In genomic region chr12:109896188-109896587, GRCh38 we compare ENCODE assay signal across 3 cellular contexts.
TF ChIP-seq lines count a peak whose summit lies in the region.

No MANE protein-coding gene starts in this region.

TF ChIP-seq in A549, 52 proteins besides CTCF, POLR2A, EP300 and RAD21:
- TF ChIP-seq FOSL2 (IDR thresholded peaks at IDR 0.05) = no peak
- no peak for TF ChIP-seq FOSL2 (CRISPR knock-in tag; IDR thresholded peaks at IDR 0.05)
- TF ChIP-seq MAZ (IDR thresholded peaks at IDR 0.05; ENCODE audit: borderline replicate concordance, low read depth, low read length) = no peak
- peak; percentile 61 for TF ChIP-seq ZFP36 (IDR thresholded peaks at IDR 0.05; ENCODE audit: borderline replicate concordance, partially characterized antibody)
TF ChIP-seq in A549: peak in this region for 1.

TF ChIP-seq in HEK293, 187 proteins besides CTCF, POLR2A, EP300 and RAD21:
- TF ChIP-seq HOXD13 (CRISPR knock-in tag; IDR thresholded peaks at IDR 0.05; ENCODE audit: borderline replicate concordance) (no peak), TSHZ1 (tag by site-specific recombination; IDR thresholded peaks at IDR 0.05; ENCODE audit: borderline replicate concordance) (no peak), ZNF768 (tag by site-specific recombination; IDR thresholded peaks at IDR 0.05) (0 out of 2 replicates have a peak, but pooled peaks have one; percentile 53), ZNF248 (tag by site-specific recombination; IDR thresholded peaks at IDR 0.05) (no peak), ZNF664 (tag by site-specific recombination; IDR thresholded peaks at IDR 0.05) (peak; percentile 42; the same call in 1 of the 2 replicates), RBAK (tag by site-specific recombination; IDR thresholded peaks at IDR 0.05) (no peak), ZNF76 (tag by site-specific recombination; IDR thresholded peaks at IDR 0.05; ENCODE audit: borderline replicate concordance, low read depth) (no peak)
- TF ChIP-seq, protein P1, sequence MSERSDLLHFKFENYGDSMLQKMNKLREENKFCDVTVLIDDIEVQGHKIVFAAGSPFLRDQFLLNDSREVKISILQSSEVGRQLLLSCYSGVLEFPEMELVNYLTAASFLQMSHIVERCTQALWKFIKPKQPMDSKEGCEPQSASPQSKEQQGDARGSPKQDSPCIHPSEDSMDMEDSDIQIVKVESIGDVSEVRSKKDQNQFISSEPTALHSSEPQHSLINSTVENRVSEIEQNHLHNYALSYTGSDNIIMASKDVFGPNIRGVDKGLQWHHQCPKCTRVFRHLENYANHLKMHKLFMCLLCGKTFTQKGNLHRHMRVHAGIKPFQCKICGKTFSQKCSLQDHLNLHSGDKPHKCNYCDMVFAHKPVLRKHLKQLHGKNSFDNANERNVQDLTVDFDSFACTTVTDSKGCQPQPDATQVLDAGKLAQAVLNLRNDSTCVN (tag by site-specific recombination; optimal IDR thresholded peaks at IDR 0.05) = no peak

TF ChIP-seq in H1, 55 proteins besides CTCF, POLR2A, EP300 and RAD21:
- TF ChIP-seq TAF1 (IDR thresholded peaks at IDR 0.05; ENCODE audit: low read depth, low read length) (no peak), BRCA1 (IDR thresholded peaks at IDR 0.05; ENCODE audit: low read depth, low read length) (no peak), KDM1A (IDR thresholded peaks at IDR 0.05; ENCODE audit: borderline replicate concordance, low read length) (peak; percentile 41; the same call in 1 of the 2 replicates)
TF ChIP-seq in H1: peak in this region for 1.
